In the genomic region with DNA sequence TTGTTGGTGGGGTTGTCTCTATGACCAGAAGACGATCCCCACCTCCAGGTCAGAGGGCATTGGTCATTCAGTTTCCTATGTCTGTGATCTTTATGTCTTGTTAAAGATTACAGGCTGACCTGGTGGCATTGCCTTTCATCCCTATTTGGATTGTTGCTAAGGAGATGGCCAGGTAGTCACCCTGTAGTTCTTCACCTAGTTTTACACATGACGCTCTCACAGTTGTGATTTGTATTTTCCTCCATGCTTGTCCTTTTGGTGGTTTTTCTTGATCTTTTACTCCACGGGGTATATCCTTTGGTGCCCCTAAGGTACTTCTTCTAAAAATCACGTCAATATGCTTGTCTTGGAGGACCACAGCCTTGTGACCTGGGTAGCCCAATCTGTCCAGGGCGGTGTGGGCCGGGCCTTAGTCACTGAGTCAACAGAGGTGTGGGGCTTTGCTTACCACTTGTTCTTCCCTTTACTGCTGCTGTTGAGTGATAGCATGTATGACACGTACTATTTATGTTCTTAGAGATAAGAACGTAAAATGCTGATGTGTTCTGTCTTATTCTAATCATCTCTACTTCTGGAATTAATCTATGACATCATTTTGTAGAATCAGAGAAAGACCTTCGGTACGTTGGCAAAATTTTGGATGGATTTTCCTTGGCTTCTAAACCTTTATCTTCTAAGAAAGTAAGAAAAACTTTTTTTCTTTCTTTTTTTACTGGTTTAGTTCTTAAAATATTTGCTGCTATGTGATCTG, we compare ENCODE assay signal across 1 cellular context.
TF ChIP-seq lines count a peak whose summit lies in the region.

No MANE protein-coding gene starts in this region.

TF ChIP-seq in K562, 482 proteins besides CTCF, POLR2A, EP300 and RAD21 (continued from another document):
- TF ChIP-seq NUFIP1 (IDR thresholded peaks at IDR 0.05; ENCODE audit: partially characterized antibody), result no peak
- peak; percentile 93 for TF ChIP-seq SOX6 (IDR thresholded peaks at IDR 0.05)
- TF ChIP-seq NFRKB (IDR thresholded peaks at IDR 0.05; ENCODE audit: low read depth), result no peak
- TF ChIP-seq POU5F1 (IDR thresholded peaks at IDR 0.05; ENCODE audit: borderline replicate concordance, low read depth, low read length, partially characterized antibody), result no peak
- TF ChIP-seq, protein P1, sequence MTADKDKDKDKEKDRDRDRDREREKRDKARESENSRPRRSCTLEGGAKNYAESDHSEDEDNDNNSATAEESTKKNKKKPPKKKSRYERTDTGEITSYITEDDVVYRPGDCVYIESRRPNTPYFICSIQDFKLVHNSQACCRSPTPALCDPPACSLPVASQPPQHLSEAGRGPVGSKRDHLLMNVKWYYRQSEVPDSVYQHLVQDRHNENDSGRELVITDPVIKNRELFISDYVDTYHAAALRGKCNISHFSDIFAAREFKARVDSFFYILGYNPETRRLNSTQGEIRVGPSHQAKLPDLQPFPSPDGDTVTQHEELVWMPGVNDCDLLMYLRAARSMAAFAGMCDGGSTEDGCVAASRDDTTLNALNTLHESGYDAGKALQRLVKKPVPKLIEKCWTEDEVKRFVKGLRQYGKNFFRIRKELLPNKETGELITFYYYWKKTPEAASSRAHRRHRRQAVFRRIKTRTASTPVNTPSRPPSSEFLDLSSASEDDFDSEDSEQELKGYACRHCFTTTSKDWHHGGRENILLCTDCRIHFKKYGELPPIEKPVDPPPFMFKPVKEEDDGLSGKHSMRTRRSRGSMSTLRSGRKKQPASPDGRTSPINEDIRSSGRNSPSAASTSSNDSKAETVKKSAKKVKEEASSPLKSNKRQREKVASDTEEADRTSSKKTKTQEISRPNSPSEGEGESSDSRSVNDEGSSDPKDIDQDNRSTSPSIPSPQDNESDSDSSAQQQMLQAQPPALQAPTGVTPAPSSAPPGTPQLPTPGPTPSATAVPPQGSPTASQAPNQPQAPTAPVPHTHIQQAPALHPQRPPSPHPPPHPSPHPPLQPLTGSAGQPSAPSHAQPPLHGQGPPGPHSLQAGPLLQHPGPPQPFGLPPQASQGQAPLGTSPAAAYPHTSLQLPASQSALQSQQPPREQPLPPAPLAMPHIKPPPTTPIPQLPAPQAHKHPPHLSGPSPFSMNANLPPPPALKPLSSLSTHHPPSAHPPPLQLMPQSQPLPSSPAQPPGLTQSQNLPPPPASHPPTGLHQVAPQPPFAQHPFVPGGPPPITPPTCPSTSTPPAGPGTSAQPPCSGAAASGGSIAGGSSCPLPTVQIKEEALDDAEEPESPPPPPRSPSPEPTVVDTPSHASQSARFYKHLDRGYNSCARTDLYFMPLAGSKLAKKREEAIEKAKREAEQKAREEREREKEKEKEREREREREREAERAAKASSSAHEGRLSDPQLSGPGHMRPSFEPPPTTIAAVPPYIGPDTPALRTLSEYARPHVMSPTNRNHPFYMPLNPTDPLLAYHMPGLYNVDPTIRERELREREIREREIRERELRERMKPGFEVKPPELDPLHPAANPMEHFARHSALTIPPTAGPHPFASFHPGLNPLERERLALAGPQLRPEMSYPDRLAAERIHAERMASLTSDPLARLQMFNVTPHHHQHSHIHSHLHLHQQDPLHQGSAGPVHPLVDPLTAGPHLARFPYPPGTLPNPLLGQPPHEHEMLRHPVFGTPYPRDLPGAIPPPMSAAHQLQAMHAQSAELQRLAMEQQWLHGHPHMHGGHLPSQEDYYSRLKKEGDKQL (CRISPR knock-in tag; IDR thresholded peaks at IDR 0.05; ENCODE audit: borderline replicate concordance), result no peak
- TF ChIP-seq NFE2 (IDR thresholded peaks at IDR 0.05; ENCODE audit: low read depth), result peak; percentile 79
- no peak for TF ChIP-seq ATF1 (CRISPR knock-in tag; IDR thresholded peaks at IDR 0.05)
- peak; percentile 88 for TF ChIP-seq ATF1 (tag; IDR thresholded peaks at IDR 0.05)
- TF ChIP-seq MAFF (IDR thresholded peaks at IDR 0.05; ENCODE audit: low read length), result peak; percentile 63; the same call in 1 of the 2 replicates
- TF ChIP-seq RCOR1 (IDR thresholded peaks at IDR 0.05; ENCODE audit: borderline replicate concordance in 1 of 2, low read depth in 2 of 2, low read length in 2 of 2), result peak; percentile 81 to 99
- no peak for TF ChIP-seq RBM15 (IDR thresholded peaks at IDR 0.05; ENCODE audit: insufficient read depth, low read length)
- TF ChIP-seq, protein P2, sequence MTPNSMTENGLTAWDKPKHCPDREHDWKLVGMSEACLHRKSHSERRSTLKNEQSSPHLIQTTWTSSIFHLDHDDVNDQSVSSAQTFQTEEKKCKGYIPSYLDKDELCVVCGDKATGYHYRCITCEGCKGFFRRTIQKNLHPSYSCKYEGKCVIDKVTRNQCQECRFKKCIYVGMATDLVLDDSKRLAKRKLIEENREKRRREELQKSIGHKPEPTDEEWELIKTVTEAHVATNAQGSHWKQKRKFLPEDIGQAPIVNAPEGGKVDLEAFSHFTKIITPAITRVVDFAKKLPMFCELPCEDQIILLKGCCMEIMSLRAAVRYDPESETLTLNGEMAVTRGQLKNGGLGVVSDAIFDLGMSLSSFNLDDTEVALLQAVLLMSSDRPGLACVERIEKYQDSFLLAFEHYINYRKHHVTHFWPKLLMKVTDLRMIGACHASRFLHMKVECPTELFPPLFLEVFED (CRISPR knock-in tag; conservative IDR thresholded peaks at IDR 0.05), result no peak
- no peak for TF ChIP-seq ZNF253 (CRISPR knock-in tag; conservative IDR thresholded peaks at IDR 0.05)
- no peak for TF ChIP-seq CBX2 (IDR thresholded peaks at IDR 0.05; ENCODE audit: insufficient read depth, low read length, poor library complexity, severe bottlenecking)
- TF ChIP-seq SRF (CRISPR knock-in tag; IDR thresholded peaks at IDR 0.05), result peak in 1 of 2 experiments; percentile 95; a peak in 1 of 4 replicates
- TF ChIP-seq, protein P3, sequence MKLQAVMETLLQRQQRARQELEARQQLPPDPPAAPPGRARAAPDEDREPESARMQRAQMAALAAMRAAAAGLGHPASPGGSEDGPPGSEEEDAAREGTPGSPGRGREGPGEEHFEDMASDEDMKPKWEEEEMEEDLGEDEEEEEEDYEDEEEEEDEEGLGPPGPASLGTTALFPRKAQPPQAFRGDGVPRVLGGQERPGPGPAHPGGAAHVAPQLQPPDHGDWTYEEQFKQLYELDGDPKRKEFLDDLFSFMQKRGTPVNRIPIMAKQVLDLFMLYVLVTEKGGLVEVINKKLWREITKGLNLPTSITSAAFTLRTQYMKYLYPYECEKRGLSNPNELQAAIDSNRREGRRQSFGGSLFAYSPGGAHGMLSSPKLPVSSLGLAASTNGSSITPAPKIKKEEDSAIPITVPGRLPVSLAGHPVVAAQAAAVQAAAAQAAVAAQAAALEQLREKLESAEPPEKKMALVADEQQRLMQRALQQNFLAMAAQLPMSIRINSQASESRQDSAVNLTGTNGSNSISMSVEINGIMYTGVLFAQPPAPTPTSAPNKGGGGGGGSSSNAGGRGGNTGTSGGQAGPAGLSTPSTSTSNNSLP (IDR thresholded peaks at IDR 0.05; ENCODE audit: borderline replicate concordance, low read depth, low read length), result peak; percentile 91
- no peak; the same call in 1 of the 2 replicates for TF ChIP-seq RAD51 (IDR thresholded peaks at IDR 0.05; ENCODE audit: borderline replicate concordance, low read depth)
- TF ChIP-seq EHMT2 (IDR thresholded peaks at IDR 0.05), result no peak
- peak; percentile 83 for TF ChIP-seq ZNF316 (IDR thresholded peaks at IDR 0.05)
- TF ChIP-seq ZBED1 (IDR thresholded peaks at IDR 0.05), result no peak
- TF ChIP-seq ZC3H8 (IDR thresholded peaks at IDR 0.05), result no peak
- TF ChIP-seq PHF21A (IDR thresholded peaks at IDR 0.05; ENCODE audit: borderline replicate concordance, low read depth), result peak; percentile 25; the same call in 1 of the 2 replicates
- peak; percentile 98 for TF ChIP-seq ATF7 (IDR thresholded peaks at IDR 0.05)
- TF ChIP-seq ZNF197 (CRISPR knock-in tag; IDR thresholded peaks at IDR 0.05; ENCODE audit: low read depth), result no peak
- TF ChIP-seq TAF9B (IDR thresholded peaks at IDR 0.05; ENCODE audit: partially characterized antibody), result peak; percentile 50
- TF ChIP-seq, protein P4, sequence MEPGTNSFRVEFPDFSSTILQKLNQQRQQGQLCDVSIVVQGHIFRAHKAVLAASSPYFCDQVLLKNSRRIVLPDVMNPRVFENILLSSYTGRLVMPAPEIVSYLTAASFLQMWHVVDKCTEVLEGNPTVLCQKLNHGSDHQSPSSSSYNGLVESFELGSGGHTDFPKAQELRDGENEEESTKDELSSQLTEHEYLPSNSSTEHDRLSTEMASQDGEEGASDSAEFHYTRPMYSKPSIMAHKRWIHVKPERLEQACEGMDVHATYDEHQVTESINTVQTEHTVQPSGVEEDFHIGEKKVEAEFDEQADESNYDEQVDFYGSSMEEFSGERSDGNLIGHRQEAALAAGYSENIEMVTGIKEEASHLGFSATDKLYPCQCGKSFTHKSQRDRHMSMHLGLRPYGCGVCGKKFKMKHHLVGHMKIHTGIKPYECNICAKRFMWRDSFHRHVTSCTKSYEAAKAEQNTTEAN (CRISPR knock-in tag; IDR thresholded peaks at IDR 0.05), result no peak
- no peak for TF ChIP-seq ZFP30 (CRISPR knock-in tag; IDR thresholded peaks at IDR 0.05; ENCODE audit: borderline replicate concordance)
- TF ChIP-seq, protein P5, sequence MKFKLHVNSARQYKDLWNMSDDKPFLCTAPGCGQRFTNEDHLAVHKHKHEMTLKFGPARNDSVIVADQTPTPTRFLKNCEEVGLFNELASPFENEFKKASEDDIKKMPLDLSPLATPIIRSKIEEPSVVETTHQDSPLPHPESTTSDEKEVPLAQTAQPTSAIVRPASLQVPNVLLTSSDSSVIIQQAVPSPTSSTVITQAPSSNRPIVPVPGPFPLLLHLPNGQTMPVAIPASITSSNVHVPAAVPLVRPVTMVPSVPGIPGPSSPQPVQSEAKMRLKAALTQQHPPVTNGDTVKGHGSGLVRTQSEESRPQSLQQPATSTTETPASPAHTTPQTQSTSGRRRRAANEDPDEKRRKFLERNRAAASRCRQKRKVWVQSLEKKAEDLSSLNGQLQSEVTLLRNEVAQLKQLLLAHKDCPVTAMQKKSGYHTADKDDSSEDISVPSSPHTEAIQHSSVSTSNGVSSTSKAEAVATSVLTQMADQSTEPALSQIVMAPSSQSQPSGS (CRISPR knock-in tag; IDR thresholded peaks at IDR 0.05), result no peak
- TF ChIP-seq SREBF2 (CRISPR knock-in tag; IDR thresholded peaks at IDR 0.05), result no peak
- TF ChIP-seq RFX7 (CRISPR knock-in tag; IDR thresholded peaks at IDR 0.05), result no peak
- no peak for TF ChIP-seq ZNF785 (CRISPR knock-in tag; IDR thresholded peaks at IDR 0.05)
- peak; percentile 84 for TF ChIP-seq C11orf30 (IDR thresholded peaks at IDR 0.05; ENCODE audit: low read depth)
